In the genomic region with DNA sequence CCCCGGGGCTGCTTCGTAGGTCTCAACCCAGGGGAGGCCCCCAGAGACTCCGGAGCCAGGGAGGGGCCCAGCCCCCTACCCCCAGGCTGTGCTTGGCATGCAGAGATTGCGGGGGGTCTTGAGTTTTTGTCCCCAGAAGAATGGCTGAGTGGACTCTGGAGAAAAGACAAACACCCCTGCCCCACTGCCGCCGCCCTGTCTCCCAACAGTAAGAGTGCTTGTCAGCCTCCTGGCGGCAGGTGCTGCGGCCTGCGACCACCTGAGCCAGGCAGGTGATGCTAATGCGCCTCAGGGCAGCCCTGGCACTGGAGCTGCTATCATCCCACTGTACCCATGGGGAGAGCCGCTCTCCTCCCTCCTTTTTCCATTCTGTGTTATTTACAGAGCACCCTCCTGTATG, we compare ENCODE assay signal across 1 cellular context.
TF ChIP-seq lines count a peak whose summit lies in the region.

No MANE protein-coding gene starts in this region.

TF ChIP-seq in IMR-90, 13 proteins besides CTCF, POLR2A, EP300 and RAD21:
- TF ChIP-seq RFX5 (IDR thresholded peaks at IDR 0.05; ENCODE audit: low read depth, low read length) (no peak), MAZ (IDR thresholded peaks at IDR 0.05; ENCODE audit: borderline replicate concordance, low read depth, low read length) (no peak), CHD1 (IDR thresholded peaks at IDR 0.05; ENCODE audit: low read depth, low read length) (no peak), FOS (IDR thresholded peaks at IDR 0.05; ENCODE audit: low read depth, low read length) (no peak), SMC3 (IDR thresholded peaks at IDR 0.05; ENCODE audit: low read depth, low read length) (no peak), RCOR1 (IDR thresholded peaks at IDR 0.05; ENCODE audit: insufficient replicate concordance, low read length) (no peak), NFE2L2 (IDR thresholded peaks at IDR 0.05; ENCODE audit: low read depth, low read length) (no peak), BHLHE40 (IDR thresholded peaks at IDR 0.05; ENCODE audit: low read depth, low read length) (no peak), MAFK (IDR thresholded peaks at IDR 0.05; ENCODE audit: low read depth, low read length) (no peak), MXI1 (IDR thresholded peaks at IDR 0.05; ENCODE audit: borderline replicate concordance, low read depth, low read length) (no peak), CEBPB (IDR thresholded peaks at IDR 0.05; ENCODE audit: low read depth, low read length) (no peak)
- TF ChIP-seq, protein P1, sequence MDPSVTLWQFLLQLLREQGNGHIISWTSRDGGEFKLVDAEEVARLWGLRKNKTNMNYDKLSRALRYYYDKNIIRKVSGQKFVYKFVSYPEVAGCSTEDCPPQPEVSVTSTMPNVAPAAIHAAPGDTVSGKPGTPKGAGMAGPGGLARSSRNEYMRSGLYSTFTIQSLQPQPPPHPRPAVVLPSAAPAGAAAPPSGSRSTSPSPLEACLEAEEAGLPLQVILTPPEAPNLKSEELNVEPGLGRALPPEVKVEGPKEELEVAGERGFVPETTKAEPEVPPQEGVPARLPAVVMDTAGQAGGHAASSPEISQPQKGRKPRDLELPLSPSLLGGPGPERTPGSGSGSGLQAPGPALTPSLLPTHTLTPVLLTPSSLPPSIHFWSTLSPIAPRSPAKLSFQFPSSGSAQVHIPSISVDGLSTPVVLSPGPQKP (IDR thresholded peaks at IDR 0.05; ENCODE audit: borderline replicate concordance, low read depth, low read length) = no peak
- TF ChIP-seq, protein P2, sequence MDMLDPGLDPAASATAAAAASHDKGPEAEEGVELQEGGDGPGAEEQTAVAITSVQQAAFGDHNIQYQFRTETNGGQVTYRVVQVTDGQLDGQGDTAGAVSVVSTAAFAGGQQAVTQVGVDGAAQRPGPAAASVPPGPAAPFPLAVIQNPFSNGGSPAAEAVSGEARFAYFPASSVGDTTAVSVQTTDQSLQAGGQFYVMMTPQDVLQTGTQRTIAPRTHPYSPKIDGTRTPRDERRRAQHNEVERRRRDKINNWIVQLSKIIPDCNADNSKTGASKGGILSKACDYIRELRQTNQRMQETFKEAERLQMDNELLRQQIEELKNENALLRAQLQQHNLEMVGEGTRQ (IDR thresholded peaks at IDR 0.05; ENCODE audit: low read depth, low read length) = no peak
